ENCODE assay signal across 19 cellular contexts in genomic region chr22:26860233-26860765, GRCh38.
A peak's percentile ranks its signal among the peaks of the same experiment; 100 is the strongest.
DNase-seq lines count a peak whose midpoint lies in the region; ATAC-seq and TF ChIP-seq lines count a peak whose summit lies in the region.
"Had no signal": no experiment of that assay in that cellular context is flagged by ENCODE, and none has a peak within 500 bp of the region (broad histone marks: within the 10 kb centered on the region; RNA-seq: fewer than 3 reads in every experiment).

No MANE protein-coding gene starts in this region.

- TF ChIP-seq CTCF in esophagus muscularis mucosa (IDR thresholded peaks at IDR 0.05) = no peak

- H3K9me3 Mint-ChIP-seq in activated CD4-positive, alpha-beta T cell treated with anti-CD3 and anti-CD28 coated beads, Interleukin-2, amount 10 ng/mL, durations not matched to agents 24 days and 14 days = no peaks in the 10 kb centered on the region

- no peak for ATAC-seq in HG03520 (IDR thresholded peaks at IDR 0.05; ENCODE audit: unreplicated experiment)
- ATAC-seq: GM12878 had no signal

- no peak for TF ChIP-seq POLR2A in esophagus muscularis mucosa (IDR thresholded peaks at IDR 0.05; ENCODE audit: low read depth)

- H3K27me3 ChIP-seq in esophagus muscularis mucosa = no peaks in the 10 kb centered on the region
- H3K27me3 ChIP-seq: BLaER1 had no signal

- H3K4me3 Mint-ChIP-seq in activated CD4-positive, alpha-beta T cell treated with anti-CD3 and anti-CD28 coated beads, Interleukin-2, amount 10 ng/mL, durations not matched to agents 24 days and 14 days = no peak overlapping the region
- H3K4me3 Mint-ChIP-seq: CD14-positive monocyte, IgD-negative memory B cell had no signal

- no peaks in the 10 kb centered on the region for H3K36me3 Mint-ChIP-seq in activated CD4-positive, alpha-beta T cell treated with anti-CD3 and anti-CD28 coated beads, Interleukin-2, amount 10 ng/mL, durations not matched to agents 24 days and 14 days (ENCODE audit: low read depth)
- H3K36me3 Mint-ChIP-seq: CD14-positive monocyte had no signal

- no peak overlapping the region for H3K27ac ChIP-seq in esophagus muscularis mucosa (replicated peaks in 1 of 4)
- H3K27ac ChIP-seq: 22Rv1, BLaER1, GM23248 had no signal

- no peak for TF ChIP-seq EP300 in esophagus muscularis mucosa (IDR thresholded peaks at IDR 0.05)

- 99% methylated on average over 10 of the region's 10 CpGs for WGBS in esophagus muscularis mucosa

- no peak overlapping the region for H3K4me3 ChIP-seq in esophagus muscularis mucosa
- H3K4me3 ChIP-seq: BLaER1, GM12878, GM23248 had no signal

- intact Hi-C loops in activated CD4-positive, alpha-beta T cell treated with anti-CD3 and anti-CD28 coated beads, Interleukin-2, amount 10 ng/mL, durations not matched to agents 24 days and 14 days (cut with micrococcal nuclease) = no loop called here
- intact Hi-C loops in esophagus muscularis mucosa (cut with DNase I) = no loop called here

- H3K27ac Mint-ChIP-seq in activated CD4-positive, alpha-beta T cell treated with anti-CD3 and anti-CD28 coated beads, Interleukin-2, amount 10 ng/mL, durations not matched to agents 24 days and 14 days = no peak overlapping the region
- H3K27ac Mint-ChIP-seq: CD4-positive, alpha-beta memory T cell; IgD-negative memory B cell had no signal

- no peaks in the 10 kb centered on the region for H3K4me1 ChIP-seq in esophagus muscularis mucosa
- H3K4me1 ChIP-seq: BLaER1 had no signal

- no peaks in the 10 kb centered on the region for H3K4me1 Mint-ChIP-seq in activated CD4-positive, alpha-beta T cell treated with anti-CD3 and anti-CD28 coated beads, Interleukin-2, amount 10 ng/mL, durations not matched to agents 24 days and 14 days
- H3K4me1 Mint-ChIP-seq: CD14-positive monocyte, IgD-negative memory B cell had no signal

- no peaks in the 10 kb centered on the region for H3K36me3 ChIP-seq in esophagus muscularis mucosa
- H3K36me3 ChIP-seq: BLaER1 had no signal

- no peaks in the 10 kb centered on the region for H3K27me3 Mint-ChIP-seq in activated CD4-positive, alpha-beta T cell treated with anti-CD3 and anti-CD28 coated beads, Interleukin-2, amount 10 ng/mL, durations not matched to agents 24 days and 14 days
- H3K27me3 Mint-ChIP-seq: CD4-positive, alpha-beta memory T cell; IgD-negative memory B cell had no signal

- H3K9me3 ChIP-seq in esophagus muscularis mucosa = no peaks in the 10 kb centered on the region

- peak; percentile 39 for DNase-seq in activated CD4-positive, alpha-beta T cell treated with anti-CD3 and anti-CD28 coated beads, Interleukin-2, amount 10 ng/mL, durations not matched to agents 24 days and 14 days
- DNase-seq in activated CD4-positive, alpha-beta T cell treated with anti-CD3 and anti-CD28 coated beads for 1 hour = no peak
- peak; percentile 24 for DNase-seq in OCI-M1 (lab: John Stamatoyannopoulos, UW)
- DNase-seq in esophagus muscularis mucosa (ENCODE audit: extremely low spot score) = peak; percentile 79
- DNase-seq in DMS53 (lab: John Stamatoyannopoulos, UW) = no peak
- no peak for DNase-seq in medulla oblongata (ENCODE audit: extremely low spot score)
- DNase-seq: Calu3; CD4-positive, alpha-beta memory T cell; DND-41; EL; GM23248; HCEC 1CT; KG1 had no signal

Comparison
In these comparisons a context has a peak if more than half of its experiments do, and no peak if none do; other contexts are left out.
1. DNase-seq: peak in activated CD4-positive, alpha-beta T cell treated with anti-CD3 and anti-CD28 coated beads, Interleukin-2, amount 10 ng/mL, durations not matched to agents 24 days and 14 days (single experiment), OCI-M1 (single experiment) and esophagus muscularis mucosa (single experiment); none in activated CD4-positive, alpha-beta T cell treated with anti-CD3 and anti-CD28 coated beads for 1 hour (single experiment), DMS53 (single experiment) and medulla oblongata (single experiment).